28 cellular contexts compared by ENCODE assay signal in the genomic region with DNA sequence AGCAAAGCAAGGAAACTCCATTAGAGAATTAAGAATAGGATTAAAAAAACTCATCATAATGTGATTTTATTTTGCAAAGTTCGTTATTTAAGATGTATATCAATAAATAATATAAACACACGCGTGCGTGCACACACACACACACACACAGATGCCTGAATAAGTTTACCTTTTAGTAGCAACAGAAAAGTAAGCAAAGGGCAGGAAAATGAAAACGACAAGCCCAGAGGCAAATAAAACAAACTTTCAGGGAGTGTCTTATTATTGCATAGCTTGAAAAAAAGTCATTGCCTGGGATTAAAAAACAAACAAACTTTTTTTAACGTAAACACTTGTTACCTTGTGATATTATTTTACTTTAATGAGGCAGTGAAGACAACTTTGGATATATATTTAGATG.
DNase-seq lines count a peak whose midpoint lies in the region; ATAC-seq, FAIRE-seq and TF ChIP-seq lines count a peak whose summit lies in the region.
"Had no signal": no experiment of that assay in that cellular context is flagged by ENCODE, and none has a peak within 500 bp of the region (broad histone marks: within the 10 kb centered on the region; RNA-seq: fewer than 3 reads in every experiment).

No MANE protein-coding gene starts in this region.

- no peaks in the 10 kb centered on the region for H3K36me3 ChIP-seq in PC-3 (ENCODE audit: low read depth, low read length)
- H3K36me3 ChIP-seq in smooth muscle cell (ENCODE audit: low read depth) = no peaks in the 10 kb centered on the region
- H3K36me3 ChIP-seq in HepG2 (replicated peaks in 1 of 2; ENCODE audit: control insufficient read depth in 1 of 2, insufficient read depth in 2 of 2, low read length in 2 of 2) = no peaks in the 10 kb centered on the region
- H3K36me3 ChIP-seq: BE2C, BLaER1 had no signal

- POLR2A ChIA-PET in A549 (lab: Yijun Ruan, JAX) (no interaction called here), PC-3 (lab: Charles Lee; ENCODE audit: unreplicated experiment) (interaction anchor here (0.6 kb wide), 1 partner anchor 70 kb away, joined by 6 read pairs; no protein-coding TSS in a partner anchor), HepG2 (lab: Yijun Ruan, JAX) (no interaction called here)

- no peak overlapping the region for H3K4me3 Mint-ChIP-seq in mesothelial cell of epicardium
- H3K4me3 Mint-ChIP-seq: CD14-positive monocyte; CD4-positive, alpha-beta memory T cell; CD4-positive, CD25-positive, alpha-beta regulatory T cell; CD8-positive, alpha-beta memory T cell had no signal

- H3K4me1 ChIP-seq in A549 (peaks cover 28% of the 10 kb centered on the region), PC-3 (ENCODE audit: insufficient read depth, low read length) (peaks cover 40% of the 10 kb centered on the region), smooth muscle cell (ENCODE audit: low read depth) (no peaks in the 10 kb centered on the region), HepG2 (ENCODE audit: insufficient read depth, low read length) (peaks cover 37% of the 10 kb centered on the region)

- H3K27ac ChIP-seq in A549 (no peak overlapping the region), PC-3 (ENCODE audit: low read length) (0 out of 2 replicates have a peak overlapping the region, but pooled peaks have one; percentile 23), smooth muscle cell (ENCODE audit: low read depth) (peak overlapping the region; percentile 30), HepG2 (ENCODE audit: extremely low read length, insufficient read depth, low read length) (no peak overlapping the region)
- H3K27ac ChIP-seq: BLaER1 had no signal

- H3K9me3 ChIP-seq in A549 = no peaks in the 10 kb centered on the region
- no peaks in the 10 kb centered on the region for H3K9me3 ChIP-seq in PC-3 (ENCODE audit: low read length)
- H3K9me3 ChIP-seq in smooth muscle cell (replicated peaks; ENCODE audit: low read depth) = no peaks in the 10 kb centered on the region
- no peaks in the 10 kb centered on the region for H3K9me3 ChIP-seq in HepG2 (ENCODE audit: low read length)
- H3K9me3 ChIP-seq: BE2C had no signal

- H3K9me2 ChIP-seq in PC-3 (replicated peaks; ENCODE audit: low read length) = no peaks in the 10 kb centered on the region

- H3F3A ChIP-seq in PC-3 (ENCODE audit: low read length, unreplicated experiment) = no peaks in the 10 kb centered on the region
- H3F3A ChIP-seq in smooth muscle cell (ENCODE audit: low read depth) = peaks cover 12% of the 10 kb centered on the region

- no peaks in the 10 kb centered on the region for H3K79me2 ChIP-seq in PC-3 (ENCODE audit: low read length)
- H3K79me2 ChIP-seq in smooth muscle cell (ENCODE audit: low read depth) = no peaks in the 10 kb centered on the region
- no peaks in the 10 kb centered on the region for H3K79me2 ChIP-seq in HepG2 (ENCODE audit: insufficient read depth, low read length)

- in situ Hi-C loops in HepG2 (cut with HindIII; ENCODE audit: extremely low pct_ligation_motif_present, low pct_unique_long_range_greater_than_20kb) = no loop called here

- H3K27ac Mint-ChIP-seq in mesothelial cell of epicardium = peak overlapping the region; percentile 98
- H3K27ac Mint-ChIP-seq: CD14-positive monocyte; CD4-positive, alpha-beta memory T cell; CD4-positive, CD25-positive, alpha-beta regulatory T cell; CD8-positive, alpha-beta memory T cell had no signal

- TF ChIP-seq POLR2A in A549 (IDR thresholded peaks at IDR 0.05; ENCODE audit: low read length) (no peak), HepG2 (IDR thresholded peaks at IDR 0.05; ENCODE audit: insufficient read depth in 1 of 2, low read depth in 2 of 2, low read length in 2 of 2) (no peak)

- H3K27me3 Mint-ChIP-seq in mesothelial cell of epicardium (ENCODE audit: low read depth) = no peaks in the 10 kb centered on the region
- H3K27me3 Mint-ChIP-seq: CD4-positive, alpha-beta memory T cell; CD4-positive, CD25-positive, alpha-beta regulatory T cell; CD8-positive, alpha-beta memory T cell had no signal

- CTCF ChIA-PET in A549 (lab: Yijun Ruan, JAX) (interaction anchor here (1.5 to 1.7 kb wide), 2 partner anchors 13 to 35 kb away, joined by 4 to 5 read pairs; no protein-coding TSS in a partner anchor), PC-3 (lab: Charles Lee) (no interaction called here), HepG2 (lab: Yijun Ruan, JAX; ENCODE audit: low intra/inter-chr PET ratio, low total read pairs) (no interaction called here)

- peak overlapping the region; percentile 28 for H2AFZ ChIP-seq in PC-3 (ENCODE audit: low read length)
- H2AFZ ChIP-seq in smooth muscle cell (ENCODE audit: low read depth) = peak overlapping the region; percentile 59
- no peak overlapping the region for H2AFZ ChIP-seq in HepG2 (ENCODE audit: low read length)

- H3K36me3 Mint-ChIP-seq in mesothelial cell of epicardium = no peaks in the 10 kb centered on the region
- H3K36me3 Mint-ChIP-seq: CD14-positive monocyte; CD4-positive, alpha-beta memory T cell; CD4-positive, CD25-positive, alpha-beta regulatory T cell; CD8-positive, alpha-beta memory T cell had no signal

- TF ChIP-seq CTCF in A549 (IDR thresholded peaks at IDR 0.05) (no peak), PC-3 (conservative IDR thresholded peaks at IDR 0.05; ENCODE audit: low read depth, low read length) (no peak), mesothelial cell of epicardium (IDR thresholded peaks at IDR 0.05; ENCODE audit: unreplicated experiment) (no peak), smooth muscle cell (IDR thresholded peaks at IDR 0.05; ENCODE audit: borderline replicate concordance, insufficient read depth, poor library complexity, severe bottlenecking) (no peak), HepG2 (CRISPR knock-in tag; IDR thresholded peaks at IDR 0.05) (no peak)

- no TSS peak for BruUV-seq in PC-3 (replicated peaks; lab: Mats Ljungman, UMichigan)
- BruUV-seq in HepG2 (replicated peaks; lab: Mats Ljungman, UMichigan) = no TSS peak

- TF ChIP-seq EP300 in A549 (IDR thresholded peaks at IDR 0.05) = no peak
- no peak for TF ChIP-seq EP300 in HepG2 (IDR thresholded peaks at IDR 0.05; ENCODE audit: low read depth in 2 of 2, low read length in 2 of 2)
- TF ChIP-seq EP300 in HepG2 (CRISPR knock-in tag; IDR thresholded peaks at IDR 0.05; ENCODE audit: borderline replicate concordance) = no peak

- H3K9me3 Mint-ChIP-seq in mesothelial cell of epicardium = no peaks in the 10 kb centered on the region
- H3K9me3 Mint-ChIP-seq: CD8-positive, alpha-beta memory T cell had no signal

- intact Hi-C loops in PC-3 (cut with micrococcal nuclease) = loop anchor here (10.0 kb wide), 2 partner anchors 201 to 229 kb away; a partner anchor contains a TSS
- intact Hi-C loops in HepG2 (cut with micrococcal nuclease; ENCODE audit: unreplicated experiment) = no loop called here

- H4K20me1 ChIP-seq in PC-3 (ENCODE audit: low read length) = no peaks in the 10 kb centered on the region
- H4K20me1 ChIP-seq in smooth muscle cell (ENCODE audit: low read depth) = no peaks in the 10 kb centered on the region
- H4K20me1 ChIP-seq in HepG2 (ENCODE audit: insufficient read depth, low read length) = no peaks in the 10 kb centered on the region
- H4K20me1 ChIP-seq: BLaER1 had no signal

- TF ChIP-seq RAD21 in A549 (conservative IDR thresholded peaks at IDR 0.05 in 1 of 2, IDR thresholded peaks at IDR 0.05 in 1 of 2) = no peak
- no peak for TF ChIP-seq RAD21 in HepG2 (CRISPR knock-in tag; IDR thresholded peaks at IDR 0.05)

- peak overlapping the region; percentile 49 for H3K4me2 ChIP-seq in A549
- peak overlapping the region; percentile 67 for H3K4me2 ChIP-seq in PC-3 (ENCODE audit: low read length)
- H3K4me2 ChIP-seq in smooth muscle cell = peak overlapping the region; percentile 6
- H3K4me2 ChIP-seq in HepG2 (ENCODE audit: low read depth, low read length) = no peak overlapping the region
- H3K4me2 ChIP-seq: BLaER1 had no signal

- no peak overlapping the region for H3K4me3 ChIP-seq in A549
- peak overlapping the region; percentile 23; the same call in 1 of the 2 replicates for H3K4me3 ChIP-seq in PC-3 (ENCODE audit: low read length)
- no peak overlapping the region for H3K4me3 ChIP-seq in smooth muscle cell
- no peak overlapping the region for H3K4me3 ChIP-seq in HepG2 (replicated peaks in 1 of 3; ENCODE audit: insufficient read depth in 1 of 3, low read depth in 2 of 3, low read length in 3 of 3)
- H3K4me3 ChIP-seq: BLaER1, GM12878 had no signal

- H3K9ac ChIP-seq in PC-3 (ENCODE audit: low read length) (no peak overlapping the region), smooth muscle cell (ENCODE audit: low read depth) (peak overlapping the region; percentile 35), HepG2 (ENCODE audit: insufficient read depth, low read depth, low read length) (no peak overlapping the region)
- H3K9ac ChIP-seq: BLaER1 had no signal

- WGBS in A549 (ENCODE audit: missing lambda C conversion rate) = 19% methylated on average over 6 of the region's 6 CpGs
- WGBS in smooth muscle cell (ENCODE audit: low lambda C conversion rate) = 87% methylated on average over 6 of the region's 6 CpGs
- WGBS in HepG2 (ENCODE audit: low lambda C conversion rate) = 59% methylated on average over 6 of the region's 6 CpGs

- DNase-seq in A549 (ENCODE audit: low read depth in 1 of 2, low spot score in 1 of 2) (no peak), PC-3 (peak; percentile 44), mesothelial cell of epicardium (ENCODE audit: low spot score in 2 of 2, unreplicated experiment in 2 of 2) (no peak), smooth muscle cell (lab: John Stamatoyannopoulos, UW; ENCODE audit: unreplicated experiment) (no peak), NCI-H2196 (lab: John Stamatoyannopoulos, UW; ENCODE audit: unreplicated experiment) (no peak), HepG2 (ENCODE audit: low spot score) (no peak)
- DNase-seq: ACHN; BE2C; C1 segment of cervical spinal cord; CD4-positive, alpha-beta memory T cell; CD4-positive, CD25-positive, alpha-beta regulatory T cell; CD8-positive, alpha-beta memory T cell; COR-L47; DMS 273 treated with DMSO at 0.1 percent for 48 hours; DMS153; DMS53; DMS79; DND-41; EL; GDM1 had no signal

- H3K27me3 ChIP-seq in PC-3 (ENCODE audit: low read length) = no peaks in the 10 kb centered on the region
- no peaks in the 10 kb centered on the region for H3K27me3 ChIP-seq in smooth muscle cell (ENCODE audit: low read depth)
- H3K27me3 ChIP-seq in HepG2 (ENCODE audit: control insufficient read depth in 1 of 2, insufficient read depth in 2 of 2, low read length in 2 of 2) = no peaks in the 10 kb centered on the region
- H3K27me3 ChIP-seq: BE2C, BLaER1 had no signal

- H3K4me1 Mint-ChIP-seq in mesothelial cell of epicardium = peaks cover 51% of the 10 kb centered on the region
- H3K4me1 Mint-ChIP-seq: CD14-positive monocyte; CD4-positive, alpha-beta memory T cell; CD4-positive, CD25-positive, alpha-beta regulatory T cell; CD8-positive, alpha-beta memory T cell had no signal

- no peak for ATAC-seq in A549
- ATAC-seq in PC-3 = peak; percentile 42
- ATAC-seq in HG03039 (IDR thresholded peaks at IDR 0.05; ENCODE audit: unreplicated experiment) = no peak
- ATAC-seq in HepG2 = no peak
- ATAC-seq in GM18870 (IDR thresholded peaks at IDR 0.05; ENCODE audit: unreplicated experiment) = no peak
- ATAC-seq: GM12878 had no signal

- FAIRE-seq in A549 (lab: Jason Lieb, UNC) (no peak), HepG2 (lab: Jason Lieb, UNC) (no peak)
- FAIRE-seq: GM12878, GM12892, GM18507, GM19239 had no signal

TF ChIP-seq in A549, 52 proteins besides CTCF, POLR2A, EP300 and RAD21 (continues in another document):
- TF ChIP-seq CHD4 (IDR thresholded peaks at IDR 0.05; ENCODE audit: borderline replicate concordance) = no peak

Comparison
In these comparisons a context has a peak if more than half of its experiments do, and no peak if none do; other contexts are left out.
1. H3K27ac ChIP-seq: peak in PC-3 (single experiment) and smooth muscle cell (single experiment); none in A549 (0 of 2) and HepG2 (single experiment).